1 cellular context compared by ENCODE assay signal in the genomic region with DNA sequence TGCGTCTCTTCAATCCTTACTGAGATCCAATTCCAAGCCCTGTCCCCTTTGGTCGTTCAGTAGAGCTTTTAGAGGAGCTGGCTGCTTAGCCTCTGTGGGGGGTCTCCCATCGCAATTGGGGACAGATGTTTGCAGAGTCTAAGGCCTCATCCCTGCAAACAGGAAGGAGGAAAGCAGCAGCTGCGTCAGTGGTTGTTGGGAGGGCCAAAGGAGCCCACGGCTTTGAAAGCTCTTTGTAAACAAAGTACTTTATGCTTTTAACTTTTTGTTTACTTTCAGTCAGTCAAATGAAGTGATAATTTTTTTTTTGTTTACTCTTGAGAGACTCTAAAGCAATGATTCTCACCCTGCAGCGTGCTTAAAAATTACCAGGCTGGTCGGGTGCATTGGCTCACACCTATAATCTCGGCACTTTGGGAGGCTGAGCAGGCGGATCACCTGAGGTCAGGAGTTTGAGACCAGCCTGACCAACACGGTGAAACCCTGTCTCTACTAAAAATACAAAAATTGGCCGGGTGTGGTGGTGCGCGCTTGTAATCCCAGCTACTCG.
TF ChIP-seq lines count a peak whose summit lies in the region.

No MANE protein-coding gene starts in this region.

TF ChIP-seq in A549, 52 proteins besides CTCF, POLR2A, EP300 and RAD21:
- TF ChIP-seq KDM1A (IDR thresholded peaks at IDR 0.05; ENCODE audit: low read depth) = no peak
- no peak for TF ChIP-seq CBX8 (IDR thresholded peaks at IDR 0.05)
- no peak for TF ChIP-seq RCOR1 (IDR thresholded peaks at IDR 0.05; ENCODE audit: low read depth, low read length)
- TF ChIP-seq RFX5 (IDR thresholded peaks at IDR 0.05) = 0 out of 2 replicates have a peak, but pooled peaks have one; percentile 20
- TF ChIP-seq, protein P1, sequence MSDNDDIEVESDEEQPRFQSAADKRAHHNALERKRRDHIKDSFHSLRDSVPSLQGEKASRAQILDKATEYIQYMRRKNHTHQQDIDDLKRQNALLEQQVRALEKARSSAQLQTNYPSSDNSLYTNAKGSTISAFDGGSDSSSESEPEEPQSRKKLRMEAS (IDR thresholded peaks at IDR 0.05) = 0 out of 2 replicates have a peak, but pooled peaks have one; percentile 5
- TF ChIP-seq FOXS1 (CRISPR knock-in tag; IDR thresholded peaks at IDR 0.05) = no peak
- no peak for TF ChIP-seq JUNB (IDR thresholded peaks at IDR 0.05)
- no peak for TF ChIP-seq GATA3 (IDR thresholded peaks at IDR 0.05; ENCODE audit: borderline replicate concordance)
- no peak for TF ChIP-seq FOSB (CRISPR knock-in tag; IDR thresholded peaks at IDR 0.05)
- no peak for TF ChIP-seq ZC3H11A (IDR thresholded peaks at IDR 0.05)
- TF ChIP-seq CHD4 (IDR thresholded peaks at IDR 0.05; ENCODE audit: borderline replicate concordance) = no peak
- no peak for TF ChIP-seq SMC3 (IDR thresholded peaks at IDR 0.05)
- no peak for TF ChIP-seq HOXB13 (CRISPR knock-in tag; IDR thresholded peaks at IDR 0.05; ENCODE audit: low read depth)
- TF ChIP-seq TP53 (CRISPR knock-in tag; IDR thresholded peaks at IDR 0.05) = no peak
- TF ChIP-seq HOXB5 (CRISPR knock-in tag; IDR thresholded peaks at IDR 0.05) = no peak
- no peak for TF ChIP-seq HEYL (CRISPR knock-in tag; IDR thresholded peaks at IDR 0.05)
- TF ChIP-seq HOXA7 (CRISPR knock-in tag; IDR thresholded peaks at IDR 0.05) = no peak
